ENCODE assay signal across 1 cellular context in genomic region chr1:37662031-37662755, GRCh38.
TF ChIP-seq lines count a peak whose summit lies in the region.

No MANE protein-coding gene starts in this region.

TF ChIP-seq in H1, 55 proteins besides CTCF, POLR2A, EP300 and RAD21:
- TF ChIP-seq SP4 (IDR thresholded peaks at IDR 0.05; ENCODE audit: low read length) (no peak), TEAD4 (IDR thresholded peaks at IDR 0.05; ENCODE audit: low read depth, low read length) (no peak), SIX5 (IDR thresholded peaks at IDR 0.05; ENCODE audit: low read depth, low read length) (no peak), SRF (IDR thresholded peaks at IDR 0.05; ENCODE audit: low read depth, low read length) (no peak), ATF2 (IDR thresholded peaks at IDR 0.05; ENCODE audit: low read length) (no peak), TCF12 (IDR thresholded peaks at IDR 0.05; ENCODE audit: low read depth, low read length) (no peak)
